15 cellular contexts compared by ENCODE assay signal in genomic region chr1:81832573-81832972, GRCh38. TPM values are rescaled to one million over a fixed set of nuclear protein-coding genes. Genes with fewer than 3 reads are reported as not detected.
DNase-seq lines count a peak whose midpoint lies in the region; ATAC-seq, FAIRE-seq and TF ChIP-seq lines count a peak whose summit lies in the region.
"Had no signal": no experiment of that assay in that cellular context is flagged by ENCODE, and none has a peak within 500 bp of the region (broad histone marks: within the 10 kb centered on the region; RNA-seq: fewer than 3 reads in every experiment).

No MANE protein-coding gene starts in this region.

- H3K4me3 ChIP-seq in AG10803 (ENCODE audit: low read length) (no peak overlapping the region), fibroblast of lung (replicated peaks in 1 of 4; ENCODE audit: control extremely low read depth in 1 of 4, insufficient read depth in 1 of 4, low read depth in 3 of 4, low read length in 4 of 4) (no peak overlapping the region), HepG2 (replicated peaks in 1 of 3; ENCODE audit: insufficient read depth in 1 of 3, low read depth in 2 of 3, low read length in 3 of 3) (no peak overlapping the region)
- H3K4me3 ChIP-seq: tibial nerve had no signal

- no peak for TF ChIP-seq RAD21 in HepG2 (CRISPR knock-in tag; IDR thresholded peaks at IDR 0.05)

- H2AFZ ChIP-seq in fibroblast of lung (ENCODE audit: low read length) (no peak overlapping the region), HepG2 (ENCODE audit: low read length) (no peak overlapping the region)

- POLR2A ChIA-PET in HepG2 (lab: Yijun Ruan, JAX) = no interaction called here

- H3K36me3 Mint-ChIP-seq in nephron progenitor cell (ENCODE audit: low read depth) = peaks cover 23% of the 10 kb centered on the region
- H3K36me3 Mint-ChIP-seq: CD8-positive, alpha-beta T cell had no signal

- intact Hi-C loops in HepG2 (cut with micrococcal nuclease; ENCODE audit: unreplicated experiment) = no loop called here

- peak overlapping the region; percentile 94 for H3K27ac Mint-ChIP-seq in nephron progenitor cell
- H3K27ac Mint-ChIP-seq: activated T-cell treated with anti-CD3 and anti-CD28 coated beads, Interleukin-2, amount 50 U/mL, for 24 hours; CD8-positive, alpha-beta T cell had no signal

- TF ChIP-seq CTCF in AG10803 (conservative IDR thresholded peaks at IDR 0.05; ENCODE audit: low read length) (no peak), fibroblast of lung (conservative IDR thresholded peaks at IDR 0.05 in 1 of 2, IDR thresholded peaks at IDR 0.05 in 1 of 2; ENCODE audit: low read depth in 1 of 2, low read length in 2 of 2) (no peak), nephron progenitor cell (IDR thresholded peaks at IDR 0.05) (no peak), HepG2 (CRISPR knock-in tag; IDR thresholded peaks at IDR 0.05) (no peak)

- H3K9me3 ChIP-seq in fibroblast of lung (ENCODE audit: control insufficient read depth, insufficient read depth, low read depth, low read length) = no peaks in the 10 kb centered on the region
- H3K9me3 ChIP-seq in HepG2 (ENCODE audit: low read length) = no peaks in the 10 kb centered on the region
- H3K9me3 ChIP-seq: tibial nerve had no signal

- peaks cover 55% of the 10 kb centered on the region for H3K4me1 Mint-ChIP-seq in nephron progenitor cell

- no peaks in the 10 kb centered on the region for H3K9me3 Mint-ChIP-seq in nephron progenitor cell
- H3K9me3 Mint-ChIP-seq: CD8-positive, alpha-beta T cell had no signal

- H3K9ac ChIP-seq in fibroblast of lung (ENCODE audit: insufficient read depth, low read length) (no peak overlapping the region), HepG2 (ENCODE audit: insufficient read depth, low read depth, low read length) (no peak overlapping the region)

- in situ Hi-C loops in HepG2 (cut with HindIII; ENCODE audit: extremely low pct_ligation_motif_present, low pct_unique_long_range_greater_than_20kb) = no loop called here

- H3K27ac ChIP-seq in fibroblast of lung (ENCODE audit: insufficient read depth, low read length) (no peak overlapping the region), HepG2 (ENCODE audit: extremely low read length, insufficient read depth, low read length) (no peak overlapping the region)
- H3K27ac ChIP-seq: WERI-Rb-1 had no signal

- H3K27me3 Mint-ChIP-seq in nephron progenitor cell (ENCODE audit: low read depth, poor library complexity) = no peaks in the 10 kb centered on the region
- H3K27me3 Mint-ChIP-seq: activated T-cell treated with anti-CD3 and anti-CD28 coated beads, Interleukin-2, amount 50 U/mL, for 24 hours had no signal

- DNase-seq in AG10803 (ENCODE audit: low read depth) = peak; percentile 46
- DNase-seq in LHCN-M2 (ENCODE audit: low read depth) = peak; percentile 5
- DNase-seq in fibroblast of lung (ENCODE audit: low read depth in 2 of 2) = peak; percentile 83 to 87
- DNase-seq in nephron progenitor cell = no peak
- no peak for DNase-seq in NCI-H2196 (lab: John Stamatoyannopoulos, UW; ENCODE audit: unreplicated experiment)
- DNase-seq in HepG2 (ENCODE audit: low spot score) = no peak
- DNase-seq: activated T-cell treated with anti-CD3 and anti-CD28 coated beads, Interleukin-2, amount 50 U/mL, for 24 hours; CD8-positive, alpha-beta T cell; NCI-H526; SHP77 treated with DMSO at 0.1 percent for 48 hours; WERI-Rb-1 had no signal

- peaks cover 35% of the 10 kb centered on the region for H3K79me2 ChIP-seq in fibroblast of lung (ENCODE audit: control insufficient read depth, insufficient read depth, low read length)
- peaks cover 20% of the 10 kb centered on the region for H3K79me2 ChIP-seq in HepG2 (ENCODE audit: insufficient read depth, low read length)

- no peak for TF ChIP-seq EP300 in HepG2 (IDR thresholded peaks at IDR 0.05; ENCODE audit: low read depth in 2 of 2, low read length in 2 of 2)
- TF ChIP-seq EP300 in HepG2 (CRISPR knock-in tag; IDR thresholded peaks at IDR 0.05; ENCODE audit: borderline replicate concordance) = no peak

- TF ChIP-seq POLR2A in HepG2 (IDR thresholded peaks at IDR 0.05; ENCODE audit: insufficient read depth in 1 of 2, low read depth in 2 of 2, low read length in 2 of 2) = no peak

- H3K27me3 ChIP-seq in fibroblast of lung (ENCODE audit: control insufficient read depth, insufficient read depth, low read length) = no peaks in the 10 kb centered on the region
- no peaks in the 10 kb centered on the region for H3K27me3 ChIP-seq in HepG2 (ENCODE audit: control insufficient read depth in 1 of 2, insufficient read depth in 2 of 2, low read length in 2 of 2)
- H3K27me3 ChIP-seq: tibial nerve had no signal

- H3K4me2 ChIP-seq in fibroblast of lung (ENCODE audit: extremely low read depth, insufficient read depth, low read length) (no peak overlapping the region), HepG2 (ENCODE audit: low read depth, low read length) (no peak overlapping the region)

- H3K4me1 ChIP-seq in fibroblast of lung (ENCODE audit: control insufficient read depth, extremely low read depth, insufficient read depth, low read length) (peaks cover 17% of the 10 kb centered on the region), HepG2 (ENCODE audit: insufficient read depth, low read length) (no peaks in the 10 kb centered on the region)

- no peak overlapping the region for H3K4me3 Mint-ChIP-seq in nephron progenitor cell
- H3K4me3 Mint-ChIP-seq: activated T-cell treated with anti-CD3 and anti-CD28 coated beads, Interleukin-2, amount 50 U/mL, for 24 hours; CD8-positive, alpha-beta T cell had no signal

- ATAC-seq in GM21367 (IDR thresholded peaks at IDR 0.05; ENCODE audit: unreplicated experiment) (no peak), HG03571 (IDR thresholded peaks at IDR 0.05; ENCODE audit: unreplicated experiment) (no peak), HepG2 (no peak)
- ATAC-seq: CD8-positive, alpha-beta T cell had no signal

- BruUV-seq in HepG2 (replicated peaks; lab: Mats Ljungman, UMichigan) = no TSS peak

- H4K20me1 ChIP-seq in fibroblast of lung (ENCODE audit: control insufficient read depth, extremely low read depth, insufficient read depth, low read length) = no peaks in the 10 kb centered on the region
- no peaks in the 10 kb centered on the region; the same call in 1 of the 2 replicates for H4K20me1 ChIP-seq in HepG2 (ENCODE audit: insufficient read depth, low read length)

- 29% methylated on average over 1 of the region's 1 CpG for WGBS in HepG2 (ENCODE audit: low lambda C conversion rate)

- CTCF ChIA-PET in HepG2 (lab: Yijun Ruan, JAX; ENCODE audit: low intra/inter-chr PET ratio, low total read pairs) = no interaction called here

- H3K36me3 ChIP-seq in fibroblast of lung (ENCODE audit: control insufficient read depth, insufficient read depth, low read length) (no peaks in the 10 kb centered on the region), HepG2 (replicated peaks in 1 of 2; ENCODE audit: control insufficient read depth in 1 of 2, insufficient read depth in 2 of 2, low read length in 2 of 2) (no peaks in the 10 kb centered on the region)
- H3K36me3 ChIP-seq: tibial nerve, WERI-Rb-1 had no signal

- no peak for FAIRE-seq in HepG2 (lab: Jason Lieb, UNC)
- FAIRE-seq: colon had no signal

TF ChIP-seq in HepG2, 621 proteins besides CTCF, POLR2A, EP300 and RAD21:
- TF ChIP-seq ZNF816 (CRISPR knock-in tag; IDR thresholded peaks at IDR 0.05; ENCODE audit: borderline replicate concordance) (no peak), PCBP2 (optimal IDR thresholded peaks at IDR 0.05; ENCODE audit: low read depth, low read length, poor library complexity, severe bottlenecking) (no peak), NRL (CRISPR knock-in tag; IDR thresholded peaks at IDR 0.05; ENCODE audit: borderline replicate concordance) (no peak)

RNA-seq across cellular contexts. Expression of gene ADGRL2, which starts 31.8 kb away (rescaled TPM):
- total RNA-seq in LHCN-M2 (2014; rRNA removed) (0.57 and 1.2 TPM in 2 replicates), fibroblast of lung (61.4 and 74.1 TPM in 2 replicates), HepG2 (2016; rRNA removed; fragmentation: Illumina TruSeq; extraction: Trizol) (14.5 and 15.3 TPM in 2 replicates)
- 0.53 TPM for polyA plus RNA-seq in LHCN-M2 (2012)
- polyA plus RNA-seq in fibroblast of lung (40.0 and 196 TPM in 2 replicates), HepG2 (2011; rRNA removed) (31.6 and 38.5 TPM in 2 replicates)
- polyA plus RNA-seq in fibroblast of lung (2012) = 21.9 and 104 TPM in 2 replicates
- 150 and 739 TPM in 2 replicates for polyA minus RNA-seq in fibroblast of lung (ENCODE audit: low replicate concordance)
- 2.2 and 2.8 TPM in 2 replicates for total RNA-seq in HepG2 (2016; cell fraction: cytosol; rRNA removed; fragmentation: Illumina TruSeq; extraction: Trizol; ENCODE audit: low read depth)
- total RNA-seq in HepG2 (2016; cell fraction: insoluble cytoplasmic fraction; rRNA removed; fragmentation: Illumina TruSeq; extraction: Trizol) = 12.1 and 14.0 TPM in 2 replicates
- 6.3 and 8.1 TPM in 2 replicates for total RNA-seq in HepG2 (2016; cell fraction: membrane; rRNA removed; fragmentation: Illumina TruSeq; extraction: Trizol)
- total RNA-seq in HepG2 (2016; cell fraction: nucleus; rRNA removed; fragmentation: Illumina TruSeq; extraction: Trizol) = 24.7 TPM in 2 replicates
- 13.1 and 16.5 TPM in 2 replicates for polyA plus RNA-seq in HepG2 (2011; cell fraction: cytosol; rRNA removed)
- polyA plus RNA-seq in HepG2 (2011; cell fraction: nucleus; rRNA removed) = 24.9 and 42.3 TPM in 2 replicates
- polyA plus RNA-seq in HepG2 (2012) = 15.8 and 17.3 TPM in 2 replicates
- 0.76 and 0.86 TPM in 2 replicates for polyA plus RNA-seq in HepG2 (2016; cell fraction: cytosol; fragmentation: Illumina TruSeq; extraction: Trizol; ENCODE audit: low read depth)
- polyA plus RNA-seq in HepG2 (2016; cell fraction: insoluble cytoplasmic fraction; fragmentation: Illumina TruSeq; extraction: Trizol; ENCODE audit: low read depth) = 9.3 and 11.0 TPM in 2 replicates
- 3.0 and 3.2 TPM in 2 replicates for polyA plus RNA-seq in HepG2 (2016; cell fraction: membrane; fragmentation: Illumina TruSeq; extraction: Trizol; ENCODE audit: low read depth)
- 20.1 and 21.6 TPM in 2 replicates for polyA plus RNA-seq in HepG2 (2016; cell fraction: nucleus; fragmentation: Illumina TruSeq; extraction: Trizol; ENCODE audit: insufficient read depth, low read depth)
- 32.9 TPM in 1 of 2 replicates, not detected in the other for polyA minus RNA-seq in HepG2 (2011; rRNA and poly(A)+ RNA removed; ENCODE audit: low replicate concordance)
- polyA minus RNA-seq in HepG2 (2011; cell fraction: cytosol; rRNA and poly(A)+ RNA removed) = 27.5 and 29.9 TPM in 2 replicates
- polyA minus RNA-seq in HepG2 (2011; cell fraction: nucleus; rRNA and poly(A)+ RNA removed) = 95.0 and 96.0 TPM in 2 replicates
- total RNA-seq: CD8-positive, alpha-beta T cell had no signal

Comparison
In these comparisons a context has a peak if more than half of its experiments do, and no peak if none do; other contexts are left out.
1. DNase-seq: peak in AG10803 (single experiment), LHCN-M2 (single experiment) and fibroblast of lung (2 of 2); none in nephron progenitor cell (single experiment), NCI-H2196 (single experiment) and HepG2 (single experiment).